Comparison of ENCODE assay signal across 29 cellular contexts in the genomic region with DNA sequence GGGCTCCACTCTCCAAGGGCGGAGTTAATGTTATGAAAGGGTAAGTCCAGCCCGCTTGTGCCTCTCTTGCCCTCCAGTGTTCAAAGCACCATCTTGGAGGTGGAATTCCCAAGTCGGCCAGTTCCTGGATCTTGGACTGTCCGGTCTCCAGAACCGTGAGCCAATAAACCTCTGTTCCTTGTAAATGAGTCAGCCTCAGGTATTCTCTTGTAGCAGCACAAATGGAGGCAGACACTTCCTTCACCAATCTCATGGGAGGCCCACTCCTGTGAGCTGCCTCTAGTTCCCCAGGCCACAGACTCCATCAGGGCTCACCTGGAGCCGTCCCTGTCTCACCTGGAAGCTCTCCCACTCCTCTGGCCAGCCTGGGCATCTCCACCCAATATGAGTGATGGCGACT. TPM values are rescaled to one million over a fixed set of nuclear protein-coding genes. Genes with fewer than 3 reads are reported as not detected.
DNase-seq lines count a peak whose midpoint lies in the region; ATAC-seq, FAIRE-seq and TF ChIP-seq lines count a peak whose summit lies in the region.
"Had no signal": no experiment of that assay in that cellular context is flagged by ENCODE, and none has a peak within 500 bp of the region (broad histone marks: within the 10 kb centered on the region; RNA-seq: fewer than 3 reads in every experiment).

No MANE protein-coding gene starts in this region.

- no peak overlapping the region for H4K91ac ChIP-seq in IMR-90 (ENCODE audit: insufficient read depth, low read depth, low read length)

- H3K36me3 Mint-ChIP-seq in neural crest cell (ENCODE audit: low read depth) = no peaks in the 10 kb centered on the region
- peaks cover 0 to 12% (median 2%) of the 10 kb centered on the region in 3 donors for H3K36me3 Mint-ChIP-seq in CD8-positive, alpha-beta memory T cell

- dilution Hi-C loops in IMR-90 (cut with HindIII; ENCODE audit: low sequenced_read_pairs, unreplicated experiment) = no loop called here

- no peak overlapping the region for H3K4ac ChIP-seq in IMR-90 (ENCODE audit: low read depth, low read length)

- intact Hi-C loops in IMR-90 (cut with micrococcal nuclease) = no loop called here
- intact Hi-C loops in GM12878 (cut with micrococcal nuclease; ENCODE audit: unreplicated experiment) = no loop called here

- DNase-seq in IMR-90 = no peak
- DNase-seq in GM12878 (ENCODE audit: low read depth, low spot score) = no peak
- no peak for DNase-seq in neural crest cell (ENCODE audit: low read depth, low spot score)
- no peak for DNase-seq in anterior cingulate cortex (lab: John Stamatoyannopoulos, UW)
- DNase-seq in CD8-positive, alpha-beta memory T cell = no peak
- no peak for DNase-seq in GM12891 (ENCODE audit: insufficient read length, low spot score)
- DNase-seq in activated naive CD4-positive, alpha-beta T cell treated with Interleukin-2 at 50 U/mL for 16 hours = no peak
- DNase-seq: C1 segment of cervical spinal cord; CD4-positive, alpha-beta memory T cell; DMS 273 treated with DMSO at 0.1 percent for 48 hours; DMS79; EL; GDM1; Kasumi-1; NCI-H1092 treated with DMSO at 0.1 percent for 48 hours; NCI-H1436; NCI-H187; NCI-H2081 treated with DMSO at 0.1 percent for 48 hours; NCI-H2171; NCI-H345; NCI-H524 treated with DMSO at 0.1 percent for 48 hours; NCI-H774; NK-92 treated with Interleukin-12 subunit alpha and Interleukin-12 subunit beta, amount 100 ng/mL, for 24 hours; PC-3 had no signal

- H2AK9ac ChIP-seq in IMR-90 (replicated peaks; ENCODE audit: low read depth, low read length, poor library complexity) = peak overlapping the region; percentile 72

- no peak for TF ChIP-seq RAD21 in IMR-90 (IDR thresholded peaks at IDR 0.05; ENCODE audit: low read length)
- no peak for TF ChIP-seq RAD21 in GM12878 (IDR thresholded peaks at IDR 0.05; ENCODE audit: insufficient read depth, low read depth, low read length)

- no peaks in the 10 kb centered on the region for H3K36me3 ChIP-seq in IMR-90 (ENCODE audit: control insufficient read depth, insufficient read depth, low read length)
- H3K36me3 ChIP-seq in GM12878 (ENCODE audit: control insufficient read depth in 2 of 2, insufficient read depth in 2 of 2, low read length in 1 of 2) = no peaks in the 10 kb centered on the region
- peaks cover 0 to 1% (median under 1%) of the 10 kb centered on the region in 3 donors for H3K36me3 ChIP-seq in skeletal muscle tissue (ENCODE audit: control insufficient read depth in 3 of 3, insufficient read depth in 3 of 3, low read length in 3 of 3)
- no peaks in the 10 kb centered on the region for H3K36me3 ChIP-seq in CD8-positive, alpha-beta memory T cell (ENCODE audit: insufficient read depth, low read length)

- POLR2A ChIA-PET in IMR-90 (lab: Charles Lee; ENCODE audit: unreplicated experiment) = no interaction called here
- POLR2A ChIA-PET in GM12878 (lab: Charles Lee) = no interaction called here
- POLR2A ChIA-PET in CD8-positive, alpha-beta memory T cell (lab: Charles Lee) = no interaction called here

- SMC1A ChIA-PET in GM12878 (lab: Charles Lee; ENCODE audit: uncharacterized antibody, unreplicated experiment) = no interaction called here

- peaks cover 18% of the 10 kb centered on the region for H3K9me1 ChIP-seq in IMR-90 (ENCODE audit: insufficient read depth, low read length)

- WGBS in IMR-90 (ENCODE audit: extremely low coverage in 2 of 2, insufficient read length in 1 of 2), 2 experiments = 95% methylated on average over 3 of the region's 7 CpGs; no CpG with 5 or more reads in 1 of the 2 experiments
- WGBS in GM12878 (ENCODE audit: insufficient coverage, insufficient replicate concordance, low lambda C conversion rate, missing lambda C conversion rate) = 83% methylated on average over 7 of the region's 7 CpGs

- no peak for TF ChIP-seq POLR2A in IMR-90 (IDR thresholded peaks at IDR 0.05; ENCODE audit: low read depth, low read length)
- TF ChIP-seq POLR2A in GM12878 (IDR thresholded peaks at IDR 0.05; ENCODE audit: low read depth, low read length) = no peak
- no peak for TF ChIP-seq POLR2A in GM12891 (IDR thresholded peaks at IDR 0.05; ENCODE audit: low read depth, low read length)

- 0 out of 2 replicates have a peak overlapping the region, but pooled peaks have one; percentile 22 for H2BK20ac ChIP-seq in IMR-90 (ENCODE audit: low read depth, low read length)

- H3K27ac ChIP-seq in IMR-90 (ENCODE audit: insufficient read depth, low read length) (no peak overlapping the region), GM12878 (ENCODE audit: control insufficient read depth, insufficient read depth) (no peak overlapping the region), skeletal muscle tissue (ENCODE audit: low read depth, low read length) (peak overlapping the region; percentile 65)
- H3K27ac ChIP-seq in CD8-positive, alpha-beta memory T cell (ENCODE audit: low read depth, low read length) = no peak overlapping the region
- H3K27ac ChIP-seq: HL-60 had no signal

- no peaks in the 10 kb centered on the region for H3K27me3 Mint-ChIP-seq in neural crest cell (ENCODE audit: low read depth)
- no peaks in the 10 kb centered on the region for H3K27me3 Mint-ChIP-seq in CD8-positive, alpha-beta memory T cell

- in situ Hi-C loops in IMR-90 (cut with MboI; ENCODE audit: low sequenced_read_pairs) (no loop called here), GM12878 (cut with MboI) (no loop called here)

- RAD21 ChIA-PET in GM12878 (lab: Charles Lee; ENCODE audit: unreplicated experiment) = no interaction called here

- ATAC-seq in IMR-90 (ENCODE audit: low read depth) (no peak), GM12878 (no peak)
- ATAC-seq: K562, PC-3 had no signal

- H3K14ac ChIP-seq in IMR-90 (replicated peaks; ENCODE audit: low read depth, low read length) = no peak overlapping the region

- H3K4me3 Mint-ChIP-seq in neural crest cell = no peak overlapping the region
- no peak overlapping the region for H3K4me3 Mint-ChIP-seq in CD8-positive, alpha-beta memory T cell
- H3K4me3 Mint-ChIP-seq: CD4-positive, alpha-beta memory T cell had no signal

- H4K8ac ChIP-seq in IMR-90 (ENCODE audit: low read depth in 2 of 2, low read length in 2 of 2) = no peak overlapping the region

- H3K27ac Mint-ChIP-seq in neural crest cell (ENCODE audit: unreplicated experiment) = peak overlapping the region; percentile 27
- peak overlapping the region in 1 of 8 donors; percentile 20 for H3K27ac Mint-ChIP-seq in CD8-positive, alpha-beta memory T cell

- H3K4me2 ChIP-seq in IMR-90 (ENCODE audit: low read depth, low read length) (no peak overlapping the region), GM12878 (ENCODE audit: control insufficient read depth, insufficient read depth) (no peak overlapping the region)

- no peaks in the 10 kb centered on the region for H4K20me1 ChIP-seq in IMR-90 (ENCODE audit: insufficient read depth, low read length)
- no peaks in the 10 kb centered on the region for H4K20me1 ChIP-seq in GM12878 (ENCODE audit: control insufficient read depth, insufficient read depth)

- H3K79me1 ChIP-seq in IMR-90 (ENCODE audit: low read depth in 1 of 2, low read length in 2 of 2) = peaks cover 6 to 22% of the 10 kb centered on the region in 2 experiments; a peak in 3 of 4 replicates

- no peak overlapping the region for H4K5ac ChIP-seq in IMR-90 (ENCODE audit: low read depth, low read length)

- H2AFZ ChIP-seq in IMR-90 (replicated peaks; ENCODE audit: low read length, poor library complexity) (no peak overlapping the region), GM12878 (ENCODE audit: control insufficient read depth, low read depth, low read length) (no peak overlapping the region)

- H3K4me1 ChIP-seq in IMR-90 (ENCODE audit: control insufficient read depth, insufficient read depth, low read length) (peaks cover 11% of the 10 kb centered on the region), GM12878 (ENCODE audit: control insufficient read depth, insufficient read depth, low read length) (no peaks in the 10 kb centered on the region), skeletal muscle tissue (ENCODE audit: control insufficient read depth in 3 of 3, insufficient read depth in 3 of 3, low read length in 3 of 3) (peaks cover 9 to 13% (median 11%) of the 10 kb centered on the region in 3 donors)
- peaks cover 11% of the 10 kb centered on the region for H3K4me1 ChIP-seq in CD8-positive, alpha-beta memory T cell (ENCODE audit: insufficient read depth, low read length)
- H3K4me1 ChIP-seq: Caco-2 had no signal

- no peak overlapping the region for H3K18ac ChIP-seq in IMR-90 (ENCODE audit: low read depth, low read length)

- H3K56ac ChIP-seq in IMR-90 (ENCODE audit: extremely low read depth, insufficient read depth, low read length) = no peak overlapping the region

- no peaks in the 10 kb centered on the region for H3K9me3 Mint-ChIP-seq in neural crest cell
- no peaks in the 10 kb centered on the region for H3K9me3 Mint-ChIP-seq in CD8-positive, alpha-beta memory T cell

- no peak overlapping the region for H2AK5ac ChIP-seq in IMR-90 (ENCODE audit: low read depth, low read length)

- TF ChIP-seq CTCF in IMR-90 (conservative IDR thresholded peaks at IDR 0.05; ENCODE audit: low read depth, low read length) (no peak), GM12878 (IDR thresholded peaks at IDR 0.05 in 2 of 3, conservative IDR thresholded peaks at IDR 0.05 in 1 of 3; ENCODE audit: control insufficient read depth in 2 of 3, extremely low read depth in 1 of 3, insufficient read depth in 1 of 3, low read depth in 3 of 3, low read length in 3 of 3) (no peak), neural crest cell (conservative IDR thresholded peaks at IDR 0.05) (no peak)

- peaks cover 13% of the 10 kb centered on the region for H3K4me1 Mint-ChIP-seq in neural crest cell
- peaks cover 16 to 20% (median 19%) of the 10 kb centered on the region in 3 donors for H3K4me1 Mint-ChIP-seq in CD8-positive, alpha-beta memory T cell

- H3K4me3 ChIP-seq in IMR-90 (ENCODE audit: insufficient read depth, low read depth, low read length) (no peak overlapping the region), GM12878 (no peak overlapping the region), skeletal muscle tissue (ENCODE audit: low read length in 3 of 3) (peak overlapping the region in 2 of 3 donors; percentile 35 to 64)
- H3K4me3 ChIP-seq in CD8-positive, alpha-beta memory T cell (ENCODE audit: low read length) = no peak overlapping the region
- H3K4me3 ChIP-seq: K562 had no signal

- CTCF ChIA-PET in IMR-90 (lab: Yijun Ruan, JAX) = interaction anchor here (0.6 kb wide), 1 partner anchor 296 kb away, joined by 6 read pairs; no protein-coding TSS in a partner anchor
- CTCF ChIA-PET in GM12878 (lab: Yijun Ruan, JAX) = no interaction called here
- CTCF ChIA-PET in CD8-positive, alpha-beta memory T cell (lab: Charles Lee) = interaction anchor here (0.7 to 1.5 kb wide), 3 partner anchors 13 to 41 kb away, joined by 3 to 5 read pairs (median 3); a partner anchor contains a TSS

- no peak overlapping the region for H2BK5ac ChIP-seq in IMR-90 (ENCODE audit: low read depth, low read length, poor library complexity, severe bottlenecking)

- no peak overlapping the region for H2BK15ac ChIP-seq in IMR-90 (ENCODE audit: low read depth, low read length)

- H3K9me3 ChIP-seq in IMR-90 (ENCODE audit: control insufficient read depth, insufficient read depth, low read length) (0 out of 2 replicates have a peak, but pooled peaks cover 2% of the 10 kb centered on the region), GM12878 (replicated peaks; ENCODE audit: control insufficient read depth, insufficient read depth, low read length) (no peaks in the 10 kb centered on the region), skeletal muscle tissue (ENCODE audit: control insufficient read depth in 3 of 3, low read length in 3 of 3) (no peaks in the 10 kb centered on the region)
- no peaks in the 10 kb centered on the region for H3K9me3 ChIP-seq in CD8-positive, alpha-beta memory T cell (ENCODE audit: low read length)
- H3K9me3 ChIP-seq: Caco-2 had no signal

- H3K27me3 ChIP-seq in IMR-90 (ENCODE audit: control insufficient read depth, insufficient read depth, low read length) = no peaks in the 10 kb centered on the region
- H3K27me3 ChIP-seq in GM12878 (replicated peaks in 1 of 2; ENCODE audit: control insufficient read depth in 2 of 2, insufficient read depth in 2 of 2, low read length in 1 of 2) = no peaks in the 10 kb centered on the region
- H3K27me3 ChIP-seq in skeletal muscle tissue (ENCODE audit: control insufficient read depth in 3 of 3, insufficient read depth in 3 of 3, low read length in 3 of 3) = no peaks in the 10 kb centered on the region
- no peaks in the 10 kb centered on the region for H3K27me3 ChIP-seq in CD8-positive, alpha-beta memory T cell (ENCODE audit: insufficient read depth, low read length, poor library complexity, severe bottlenecking)

- no peak overlapping the region for H2BK120ac ChIP-seq in IMR-90 (ENCODE audit: low read depth, low read length)

- FAIRE-seq in GM12878 (lab: Jason Lieb, UNC) = no peak
- FAIRE-seq in GM12891 (lab: Jason Lieb, UNC) = no peak
- FAIRE-seq: GM19239, K562 had no signal

- no peak overlapping the region for H3K23ac ChIP-seq in IMR-90 (ENCODE audit: low read depth, low read length)

- H3K79me2 ChIP-seq in GM12878 (ENCODE audit: control insufficient read depth, insufficient read depth, low read length) = no peaks in the 10 kb centered on the region

- H3K9ac ChIP-seq in IMR-90 (ENCODE audit: low read depth, low read length) = no peak overlapping the region
- H3K9ac ChIP-seq in GM12878 (ENCODE audit: control insufficient read depth, insufficient read depth, low read length) = no peak overlapping the region
- peak overlapping the region in 2 of 3 donors; percentile 40 to 69 for H3K9ac ChIP-seq in skeletal muscle tissue (ENCODE audit: low read depth in 1 of 3, low read length in 3 of 3)

- BruUV-seq in IMR-90 (replicated peaks; lab: Mats Ljungman, UMichigan) = no TSS peak
- no TSS peak for BruUV-seq in GM12878 (replicated peaks; lab: Mats Ljungman, UMichigan)

- TF ChIP-seq EP300 in GM12878 (IDR thresholded peaks at IDR 0.05; ENCODE audit: borderline replicate concordance in 1 of 2, control insufficient read depth in 1 of 2, low read depth in 2 of 2, low read length in 2 of 2) = no peak

RNA-seq across cellular contexts. Expression of a gene that starts 15.5 kb away (rescaled TPM):
- total RNA-seq in IMR-90 (2012; rRNA removed) (1.7 and 2.0 TPM in 2 replicates), GM12878 (2014; rRNA removed) (6.0 and 6.9 TPM in 2 replicates), GM12878 (2014; rRNA removed; fragmentation: Illumina TruSeq; extraction: Trizol) (1.3 and 1.5 TPM in 2 replicates), GM12878 (2021) (6.9 and 8.5 TPM in 2 replicates), neural crest cell (8.3 and 10.4 TPM in 2 replicates), skeletal muscle tissue (3.1 TPM)
- polyA plus RNA-seq in IMR-90 (2012; rRNA removed) (2.6 TPM in 2 replicates), GM12878 (2011; rRNA removed) (1.4 and 2.9 TPM in 2 replicates), GM12878 (2014; fragmentation: Illumina TruSeq; extraction: Trizol) (1.2 and 1.3 TPM in 2 replicates), GM12878 (2014; fragmentation: Nextera tagmentation; extraction: Ambion mirVana) (under 1 TPM; 0.51 to 0.60 TPM), GM12878 (2014; rRNA removed) (4.6 and 6.7 TPM in 2 replicates), GM12878 (2016; fragmentation: Nextera tagmentation; extraction: Ambion mirVana) (1 to 10 TPM; 6.0 to 8.6 TPM)
- polyA plus RNA-seq in IMR-90 (2012; cell fraction: cytosol; rRNA removed) = 3.8 and 4.0 TPM in 2 replicates
- 4.9 and 9.5 TPM in 2 replicates for polyA plus RNA-seq in IMR-90 (2012; cell fraction: nucleus; rRNA removed; ENCODE audit: low replicate concordance)
- total RNA-seq in GM12878 (2013; cell fraction: nucleolus; rRNA removed) = 3.6 and 5.1 TPM in 2 replicates
- polyA plus RNA-seq in GM12878 (2011; ENCODE audit: low read depth) = 2.1 TPM
- 3.5 and 8.3 TPM in 2 replicates for polyA plus RNA-seq in GM12878 (2011; cell fraction: cytosol; rRNA removed)
- 5.4 and 7.1 TPM in 2 replicates for polyA plus RNA-seq in GM12878 (2011; cell fraction: nucleus; rRNA removed)
- polyA plus RNA-seq in GM12878 (2012) = 2.0 and 3.3 TPM in 2 replicates
- polyA minus RNA-seq in GM12878 (2011; rRNA and poly(A)+ RNA removed) = 2.0 and 5.2 TPM in 2 replicates
- polyA minus RNA-seq in GM12878 (2011; cell fraction: cytosol; rRNA and poly(A)+ RNA removed) = 0.83 and 2.3 TPM in 2 replicates
- 1.8 and 3.3 TPM in 2 replicates for polyA minus RNA-seq in GM12878 (2011; cell fraction: nucleus; rRNA and poly(A)+ RNA removed)
- 10 to 100 TPM; 12.6 to 13.6 TPM for total RNA-seq in CD8-positive, alpha-beta memory T cell
- polyA plus RNA-seq in CD8-positive, alpha-beta memory T cell = 5.4 TPM
- polyA plus RNA-seq in GM12891 (2012; ENCODE audit: low read depth, missing spikeins) = 3.2 TPM

RNA-seq across cellular contexts. Expression of a gene that starts 26.7 kb away (rescaled TPM):
- total RNA-seq in IMR-90 (2012; rRNA removed) (4.1 and 4.2 TPM in 2 replicates), GM12878 (2014; rRNA removed) (0.11 and 0.34 TPM in 2 replicates), GM12878 (2014; rRNA removed; fragmentation: Illumina TruSeq; extraction: Trizol) (0.04 and 0.05 TPM in 2 replicates), GM12878 (2021) (0.11 and 0.36 TPM in 2 replicates), neural crest cell (40.1 and 46.5 TPM in 2 replicates), skeletal muscle tissue (460 TPM)
- polyA plus RNA-seq in IMR-90 (2012; rRNA removed) (9.5 and 10.0 TPM in 2 replicates), GM12878 (2011; rRNA removed) (0.07 and 0.18 TPM in 2 replicates), GM12878 (2014; fragmentation: Illumina TruSeq; extraction: Trizol) (0.03 TPM in 1 of 2 replicates, not detected in the other), GM12878 (2014; fragmentation: Nextera tagmentation; extraction: Ambion mirVana) (not detected), GM12878 (2014; rRNA removed) (0.01 and 0.30 TPM in 2 replicates), GM12878 (2016; fragmentation: Nextera tagmentation; extraction: Ambion mirVana) (under 1 TPM; 0.06 to 0.09 TPM)
- polyA plus RNA-seq in IMR-90 (2012; cell fraction: cytosol; rRNA removed) = 3.6 and 7.2 TPM in 2 replicates
- polyA plus RNA-seq in IMR-90 (2012; cell fraction: nucleus; rRNA removed; ENCODE audit: low replicate concordance) = 69.7 and 96.2 TPM in 2 replicates
- 4.8 and 6.7 TPM in 2 replicates for total RNA-seq in GM12878 (2013; cell fraction: nucleolus; rRNA removed)
- polyA plus RNA-seq in GM12878 (2011; ENCODE audit: low read depth) = 0.04 TPM
- 0.48 and 0.49 TPM in 2 replicates for polyA plus RNA-seq in GM12878 (2011; cell fraction: cytosol; rRNA removed)
- polyA plus RNA-seq in GM12878 (2011; cell fraction: nucleus; rRNA removed) = 1.3 and 2.0 TPM in 2 replicates
- 0.18 and 1.00 TPM in 2 replicates for polyA plus RNA-seq in GM12878 (2012)
- 0.37 and 0.93 TPM in 2 replicates for polyA minus RNA-seq in GM12878 (2011; rRNA and poly(A)+ RNA removed)
- polyA minus RNA-seq in GM12878 (2011; cell fraction: cytosol; rRNA and poly(A)+ RNA removed) = 0.21 and 0.27 TPM in 2 replicates
- 0.48 and 0.86 TPM in 2 replicates for polyA minus RNA-seq in GM12878 (2011; cell fraction: nucleus; rRNA and poly(A)+ RNA removed)
- 10 to 100 TPM; 10.9 to 13.6 TPM for total RNA-seq in CD8-positive, alpha-beta memory T cell
- polyA plus RNA-seq in CD8-positive, alpha-beta memory T cell = 3.0 TPM
- 0.05 TPM for polyA plus RNA-seq in GM12891 (2012; ENCODE audit: low read depth, missing spikeins)

RNA-seq across cellular contexts. Expression of a gene that starts 31.4 kb away (rescaled TPM):
- total RNA-seq in IMR-90 (2012; rRNA removed) (1.1 and 1.4 TPM in 2 replicates), GM12878 (2014; rRNA removed) (0.06 and 0.11 TPM in 2 replicates), GM12878 (2014; rRNA removed; fragmentation: Illumina TruSeq; extraction: Trizol) (0.09 TPM in 2 replicates), GM12878 (2021) (0.44 TPM in 1 of 2 replicates, not detected in the other), neural crest cell (0.65 and 0.68 TPM in 2 replicates), skeletal muscle tissue (1.6 TPM)
- polyA plus RNA-seq in IMR-90 (2012; rRNA removed) (1.7 and 2.6 TPM in 2 replicates), GM12878 (2011; rRNA removed) (0.03 and 0.04 TPM in 2 replicates), GM12878 (2014; fragmentation: Illumina TruSeq; extraction: Trizol) (0.04 TPM in 1 of 2 replicates, not detected in the other), GM12878 (2014; fragmentation: Nextera tagmentation; extraction: Ambion mirVana) (not detected), GM12878 (2014; rRNA removed) (0.26 and 0.32 TPM in 2 replicates), GM12878 (2016; fragmentation: Nextera tagmentation; extraction: Ambion mirVana) (not detected)
- polyA plus RNA-seq in IMR-90 (2012; cell fraction: cytosol; rRNA removed) = 1.5 and 2.6 TPM in 2 replicates
- polyA plus RNA-seq in IMR-90 (2012; cell fraction: nucleus; rRNA removed; ENCODE audit: low replicate concordance) = 2.1 and 4.8 TPM in 2 replicates
- total RNA-seq in GM12878 (2013; cell fraction: nucleolus; rRNA removed) = 0.27 and 0.65 TPM in 2 replicates
- polyA plus RNA-seq in GM12878 (2011; ENCODE audit: low read depth) = not detected
- 0.06 and 0.07 TPM in 2 replicates for polyA plus RNA-seq in GM12878 (2011; cell fraction: cytosol; rRNA removed)
- 0.24 and 0.51 TPM in 2 replicates for polyA plus RNA-seq in GM12878 (2011; cell fraction: nucleus; rRNA removed)
- polyA plus RNA-seq in GM12878 (2012) = 0.15 and 0.22 TPM in 2 replicates
- polyA minus RNA-seq in GM12878 (2011; rRNA and poly(A)+ RNA removed) = 0.21 TPM in 1 of 2 replicates, not detected in the other
- not detected in 2 replicates for polyA minus RNA-seq in GM12878 (2011; cell fraction: cytosol; rRNA and poly(A)+ RNA removed)
- 0.24 and 0.96 TPM in 2 replicates for polyA minus RNA-seq in GM12878 (2011; cell fraction: nucleus; rRNA and poly(A)+ RNA removed)
- total RNA-seq in CD8-positive, alpha-beta memory T cell = 1 to 10 TPM in 1 of 2 experiments, under 1 TPM in 1; 0.57 to 1.1 TPM
- not detected for polyA plus RNA-seq in CD8-positive, alpha-beta memory T cell
- 0.15 TPM for polyA plus RNA-seq in GM12891 (2012; ENCODE audit: low read depth, missing spikeins)
- polyA plus RNA-seq: CD4-positive, alpha-beta memory T cell had no signal

RNA-seq across cellular contexts. Expression of a gene that starts 41.0 kb away (rescaled TPM):
- total RNA-seq in IMR-90 (2012; rRNA removed) (465 and 524 TPM in 2 replicates), GM12878 (2014; rRNA removed) (214 and 235 TPM in 2 replicates), GM12878 (2014; rRNA removed; fragmentation: Illumina TruSeq; extraction: Trizol) (82.0 and 98.3 TPM in 2 replicates), GM12878 (2021) (183 and 195 TPM in 2 replicates), neural crest cell (114 and 115 TPM in 2 replicates), skeletal muscle tissue (165 TPM)
- polyA plus RNA-seq in IMR-90 (2012; rRNA removed) (548 and 630 TPM in 2 replicates), GM12878 (2011; rRNA removed) (107 and 224 TPM in 2 replicates), GM12878 (2014; fragmentation: Illumina TruSeq; extraction: Trizol) (4.2 and 28.9 TPM in 2 replicates), GM12878 (2014; fragmentation: Nextera tagmentation; extraction: Ambion mirVana) (10 to 100 TPM in 1 of 2 experiments, 1 to 10 TPM in 1; 6.3 to 39.2 TPM), GM12878 (2014; rRNA removed) (227 and 264 TPM in 2 replicates), GM12878 (2016; fragmentation: Nextera tagmentation; extraction: Ambion mirVana) (100 to 1,000 TPM; 349 to 357 TPM)
- polyA plus RNA-seq in IMR-90 (2012; cell fraction: cytosol; rRNA removed) = 522 and 1,067 TPM in 2 replicates
- polyA plus RNA-seq in IMR-90 (2012; cell fraction: nucleus; rRNA removed; ENCODE audit: low replicate concordance) = 571 and 1,090 TPM in 2 replicates
- 142 and 146 TPM in 2 replicates for total RNA-seq in GM12878 (2013; cell fraction: nucleolus; rRNA removed)
- polyA plus RNA-seq in GM12878 (2011; ENCODE audit: low read depth) = 101 TPM
- 381 and 606 TPM in 2 replicates for polyA plus RNA-seq in GM12878 (2011; cell fraction: cytosol; rRNA removed)
- polyA plus RNA-seq in GM12878 (2011; cell fraction: nucleus; rRNA removed) = 634 and 756 TPM in 2 replicates
- polyA plus RNA-seq in GM12878 (2012) = 190 and 243 TPM in 2 replicates
- polyA minus RNA-seq in GM12878 (2011; rRNA and poly(A)+ RNA removed) = 103 and 217 TPM in 2 replicates
- polyA minus RNA-seq in GM12878 (2011; cell fraction: cytosol; rRNA and poly(A)+ RNA removed) = 59.5 and 69.8 TPM in 2 replicates
- 116 and 141 TPM in 2 replicates for polyA minus RNA-seq in GM12878 (2011; cell fraction: nucleus; rRNA and poly(A)+ RNA removed)
- total RNA-seq in CD8-positive, alpha-beta memory T cell = 100 to 1,000 TPM; 222 to 245 TPM
- polyA plus RNA-seq in CD8-positive, alpha-beta memory T cell = 467 TPM
- 202 TPM for polyA plus RNA-seq in GM12891 (2012; ENCODE audit: low read depth, missing spikeins)

Comparison
In these comparisons a context has a peak if more than half of its experiments do, and no peak if none do; other contexts are left out.
1. H3K4me3 ChIP-seq: peak in skeletal muscle tissue (2 of 3); none in IMR-90 (single experiment), GM12878 (single experiment) and CD8-positive, alpha-beta memory T cell (single experiment).
2. H3K9ac ChIP-seq: peak in skeletal muscle tissue (2 of 3); none in IMR-90 (single experiment) and GM12878 (single experiment).